Comparison of ENCODE assay signal across 8 cellular contexts in genomic region chr12:57766464-57767311, GRCh38. TPM values are rescaled to one million over a fixed set of nuclear protein-coding genes. Genes with fewer than 3 reads are reported as not detected.
DNase-seq lines count a peak whose midpoint lies in the region; ATAC-seq and TF ChIP-seq lines count a peak whose summit lies in the region.

Gene CYP27B1 (minus strand): TSS chr12:57767078. CDS start chr12:57767041, 37 bp downstream.

- TF ChIP-seq CTCF in activated CD8-positive, alpha-beta T cell treated with anti-CD3 and anti-CD28 coated beads for 36 hours (IDR thresholded peaks at IDR 0.05): no peak

- peak within 1 kb of the TSS; percentile 75 for H3K4me3 Mint-ChIP-seq in activated naive CD4-positive, alpha-beta T cell treated with anti-CD3 and anti-CD28 coated beads, Interleukin-2, amount 10 ng/mL, durations not matched to agents 7 days and 5 days
- peak within 1 kb of the TSS; percentile 80 for H3K4me3 Mint-ChIP-seq in activated CD8-positive, alpha-beta T cell treated with anti-CD3 and anti-CD28 coated beads for 36 hours

- H3K9me3 Mint-ChIP-seq in activated naive CD4-positive, alpha-beta T cell treated with anti-CD3 and anti-CD28 coated beads, Interleukin-2, amount 10 ng/mL, durations not matched to agents 7 days and 5 days: no peaks in the 10 kb centered on the region
- H3K9me3 Mint-ChIP-seq in activated CD8-positive, alpha-beta T cell treated with anti-CD3 and anti-CD28 coated beads for 36 hours: no peaks in the 10 kb centered on the region

- peaks cover 48% of the 10 kb centered on the region for H3K27me3 Mint-ChIP-seq in activated naive CD4-positive, alpha-beta T cell treated with anti-CD3 and anti-CD28 coated beads, Interleukin-2, amount 10 ng/mL, durations not matched to agents 7 days and 5 days
- H3K27me3 Mint-ChIP-seq in activated CD8-positive, alpha-beta T cell treated with anti-CD3 and anti-CD28 coated beads for 36 hours: peaks cover 6% of the 10 kb centered on the region

- POLR2A ChIA-PET in activated CD8-positive, alpha-beta T cell treated with anti-CD3 and anti-CD28 coated beads for 36 hours (lab: Charles Lee): interaction anchor here (0.8 to 2.2 kb wide), 10 partner anchors 10 to 80 kb away, joined by 3 to 7 read pairs (median 4); partner anchors contain the start of genes CDK4, CTDSP2, TSFM and TSPAN31

- ATAC-seq in activated CD8-positive, alpha-beta T cell treated with anti-CD3 and anti-CD28 coated beads for 36 hours: peak; percentile 7
- ATAC-seq in left cardiac atrium (peak; percentile 19 to 24), GM21723 (IDR thresholded peaks at IDR 0.05; ENCODE audit: unreplicated experiment) (no peak), HG03457 (IDR thresholded peaks at IDR 0.05; ENCODE audit: unreplicated experiment) (no peak)

- no peak within 1 kb of the TSS for H3K27ac Mint-ChIP-seq in activated naive CD4-positive, alpha-beta T cell treated with anti-CD3 and anti-CD28 coated beads, Interleukin-2, amount 10 ng/mL, durations not matched to agents 7 days and 5 days
- H3K27ac Mint-ChIP-seq in activated CD8-positive, alpha-beta T cell treated with anti-CD3 and anti-CD28 coated beads for 36 hours: no peak within 1 kb of the TSS

- peak; percentile 29 for DNase-seq in activated naive CD4-positive, alpha-beta T cell treated with anti-CD3 and anti-CD28 coated beads, Interleukin-2, amount 10 ng/mL, durations not matched to agents 7 days and 5 days
- DNase-seq in activated naive CD4-positive, alpha-beta T cell treated with anti-CD3 and anti-CD28 coated beads, Interleukin-2, amount 50 U/mL, for 16 hours: no peak
- DNase-seq in activated CD8-positive, alpha-beta T cell treated with anti-CD3 and anti-CD28 coated beads for 36 hours: peak; percentile 40
- peak; percentile 49 for DNase-seq in left cardiac atrium
- no peak for DNase-seq in GM19238 (ENCODE audit: insufficient read length, low spot score)

- H3K36me3 Mint-ChIP-seq in activated naive CD4-positive, alpha-beta T cell treated with anti-CD3 and anti-CD28 coated beads, Interleukin-2, amount 10 ng/mL, durations not matched to agents 7 days and 5 days: peaks cover 14% of the 10 kb centered on the region
- peaks cover 49% of the 10 kb centered on the region for H3K36me3 Mint-ChIP-seq in activated CD8-positive, alpha-beta T cell treated with anti-CD3 and anti-CD28 coated beads for 36 hours (ENCODE audit: low read depth)

- peak within 1 kb of the TSS in 1 of 21 experiments; percentile 69 for H3K27ac ChIP-seq in skin epidermis

- peak within 1 kb of the TSS; percentile 27 to 53 (median 31) for H3K4me3 ChIP-seq in skin epidermis

- H3K4me1 Mint-ChIP-seq in activated naive CD4-positive, alpha-beta T cell treated with anti-CD3 and anti-CD28 coated beads, Interleukin-2, amount 10 ng/mL, durations not matched to agents 7 days and 5 days: peaks cover 48% of the 10 kb centered on the region
- H3K4me1 Mint-ChIP-seq in activated CD8-positive, alpha-beta T cell treated with anti-CD3 and anti-CD28 coated beads for 36 hours (ENCODE audit: low read depth): peaks cover 39% of the 10 kb centered on the region

- CTCF ChIA-PET in activated naive CD4-positive, alpha-beta T cell treated with anti-CD3 and anti-CD28 coated beads, Interleukin-2, amount 10 ng/mL, durations not matched to agents 7 days and 5 days (lab: Charles Lee): interaction anchor here (0.6 to 3.1 kb wide), 8 partner anchors 8 to 139 kb away, joined by 3 to 19 read pairs (median 4); no protein-coding TSS in a partner anchor
- CTCF ChIA-PET in activated CD8-positive, alpha-beta T cell treated with anti-CD3 and anti-CD28 coated beads for 36 hours (lab: Charles Lee): interaction anchor here (1.3 to 10.4 kb wide), 4 partner anchors 10 to 138 kb away, joined by 3 to 122 read pairs (median 42); partner anchors contain the start of genes EEF1AKMT3, MARCHF9, METTL1 and TSFM

- intact Hi-C loops in activated CD8-positive, alpha-beta T cell treated with anti-CD3 and anti-CD28 coated beads for 36 hours (cut with micrococcal nuclease): no loop called here
- intact Hi-C loops in left cardiac atrium (cut with DNase I): no loop called here

RNA-seq across cellular contexts. Expression of gene CYP27B1, which starts in this region (rescaled TPM):
- total RNA-seq in activated CD8-positive, alpha-beta T cell treated with anti-CD3 and anti-CD28 coated beads for 36 hours: 1 to 10 TPM; 7.6 to 7.9 TPM
- total RNA-seq in left cardiac atrium: 1 to 10 TPM in 1 of 2 donors, under 1 TPM in 1; 0.44 to 1.5 TPM

Comparison
In these comparisons a context has a peak if more than half of its experiments do, and no peak if none do; other contexts are left out.
1. DNase-seq: peak in activated naive CD4-positive, alpha-beta T cell treated with anti-CD3 and anti-CD28 coated beads, Interleukin-2, amount 10 ng/mL, durations not matched to agents 7 days and 5 days (single experiment), activated CD8-positive, alpha-beta T cell treated with anti-CD3 and anti-CD28 coated beads for 36 hours (single experiment) and left cardiac atrium (single experiment); none in activated naive CD4-positive, alpha-beta T cell treated with anti-CD3 and anti-CD28 coated beads, Interleukin-2, amount 50 U/mL, for 16 hours (single experiment) and GM19238 (single experiment).
2. ATAC-seq: peak in activated CD8-positive, alpha-beta T cell treated with anti-CD3 and anti-CD28 coated beads for 36 hours (single experiment) and left cardiac atrium (2 of 2); none in GM21723 (single experiment) and HG03457 (single experiment).